In genomic region chr15:45167631-45168205, GRCh38 we compare ENCODE assay signal across 8 cellular contexts. TPM values are rescaled to one million over a fixed set of nuclear protein-coding genes. Genes with fewer than 3 reads are reported as not detected.
DNase-seq lines count a peak whose midpoint lies in the region; ATAC-seq, FAIRE-seq and TF ChIP-seq lines count a peak whose summit lies in the region.

No MANE protein-coding gene starts in this region.

- no peak for DNase-seq in activated CD8-positive, alpha-beta T cell treated with anti-CD3 and anti-CD28 coated beads, Interleukin-2, amount 10 ng/mL, durations not matched to agents 7 days and 5 days
- DNase-seq in small intestine (no peak), NCI-H146 (lab: John Stamatoyannopoulos, UW) (no peak), putamen (ENCODE audit: low spot score) (no peak), HuH-7.5 (ENCODE audit: low spot score) (no peak), NCI-H1930 (lab: John Stamatoyannopoulos, UW) (no peak)

- 0 out of 2 replicates have a peak, but pooled peaks cover 2% of the 10 kb centered on the region for H3K4me1 ChIP-seq in HEK293 (ENCODE audit: control insufficient read depth, insufficient read depth, low read length)
- peaks cover 8% of the 10 kb centered on the region for H3K4me1 ChIP-seq in iPS-15b (ENCODE audit: control insufficient read depth, insufficient read depth, low read length)
- peaks cover 0 to 3% of the 10 kb centered on the region in 2 donors for H3K4me1 ChIP-seq in small intestine (ENCODE audit: control insufficient read depth in 2 of 2, insufficient read depth in 1 of 2, low read depth in 1 of 2, low read length in 1 of 2)

- peak overlapping the region; percentile 75 for H3K27ac Mint-ChIP-seq in activated CD8-positive, alpha-beta T cell treated with anti-CD3 and anti-CD28 coated beads, Interleukin-2, amount 10 ng/mL, durations not matched to agents 7 days and 5 days

- H3K27me3 Mint-ChIP-seq in activated CD8-positive, alpha-beta T cell treated with anti-CD3 and anti-CD28 coated beads, Interleukin-2, amount 10 ng/mL, durations not matched to agents 7 days and 5 days (ENCODE audit: low read depth): no peaks in the 10 kb centered on the region

- H3K27me3 ChIP-seq in iPS-15b (ENCODE audit: control insufficient read depth, insufficient read depth, low read length) (no peaks in the 10 kb centered on the region), small intestine (ENCODE audit: control insufficient read depth in 2 of 2, insufficient read depth in 2 of 2, low read length in 2 of 2) (no peaks in the 10 kb centered on the region)

- no peaks in the 10 kb centered on the region for H3K36me3 Mint-ChIP-seq in activated CD8-positive, alpha-beta T cell treated with anti-CD3 and anti-CD28 coated beads, Interleukin-2, amount 10 ng/mL, durations not matched to agents 7 days and 5 days (ENCODE audit: low read depth)

- ATAC-seq in activated CD8-positive, alpha-beta T cell treated with anti-CD3 and anti-CD28 coated beads, Interleukin-2, amount 10 ng/mL, durations not matched to agents 7 days and 5 days: no peak

- WGBS in small intestine, 3 donors: 63 to 68% (median 64%) methylated on average over 9 of the region's 9 CpGs

- peak overlapping the region; percentile 67 for H3K4me3 Mint-ChIP-seq in activated CD8-positive, alpha-beta T cell treated with anti-CD3 and anti-CD28 coated beads, Interleukin-2, amount 10 ng/mL, durations not matched to agents 7 days and 5 days

- CTCF ChIA-PET in HEK293 (lab: Yijun Ruan, JAX): interaction anchor here (0.6 to 1.8 kb wide), 10 partner anchors 9 to 290 kb away, joined by 3 to 9 read pairs (median 3); no protein-coding TSS in a partner anchor
- CTCF ChIA-PET in activated CD8-positive, alpha-beta T cell treated with anti-CD3 and anti-CD28 coated beads, Interleukin-2, amount 10 ng/mL, durations not matched to agents 7 days and 5 days (lab: Charles Lee): interaction anchor here (1.0 to 13.2 kb wide), 13 partner anchors 10 to 235 kb away, joined by 4 to 191 read pairs (median 7); a partner anchor contains a TSS

- no peak for TF ChIP-seq CTCF in HEK293 (tag by site-specific recombination; IDR thresholded peaks at IDR 0.05)

- H3K27ac ChIP-seq in HEK293 (ENCODE audit: extremely low read depth, low read depth, low read length): no peak overlapping the region
- peak overlapping the region; percentile 89 to 96 for H3K27ac ChIP-seq in small intestine (ENCODE audit: low read depth in 1 of 2, low read length in 1 of 2)

- H3K4me1 Mint-ChIP-seq in activated CD8-positive, alpha-beta T cell treated with anti-CD3 and anti-CD28 coated beads, Interleukin-2, amount 10 ng/mL, durations not matched to agents 7 days and 5 days (ENCODE audit: low read depth): peaks cover 20% of the 10 kb centered on the region

- FAIRE-seq in small intestine (lab: Jason Lieb, UNC): no peak

- H3K9me3 ChIP-seq in HEK293 (ENCODE audit: control insufficient read depth, insufficient read depth, low read depth, low read length): no peaks in the 10 kb centered on the region
- H3K9me3 ChIP-seq in iPS-15b (ENCODE audit: control insufficient read depth, insufficient read depth, low read length): no peaks in the 10 kb centered on the region
- no peaks in the 10 kb centered on the region for H3K9me3 ChIP-seq in small intestine (ENCODE audit: control insufficient read depth, low read depth)

- H3K36me3 ChIP-seq in HEK293 (ENCODE audit: control insufficient read depth in 2 of 2, insufficient read depth in 1 of 2, low read length in 2 of 2) (no peaks in the 10 kb centered on the region), iPS-15b (ENCODE audit: control insufficient read depth, insufficient read depth, low read length) (no peaks in the 10 kb centered on the region), small intestine (ENCODE audit: control insufficient read depth in 2 of 2, insufficient read depth in 2 of 2, low read length in 2 of 2) (no peaks in the 10 kb centered on the region)

- POLR2A ChIA-PET in HEK293 (lab: Yijun Ruan, JAX): interaction anchor here (0.9 to 2.5 kb wide), 2 partner anchors 20 to 33 kb away, joined by 3 to 13 read pairs; partner anchors contain the start of gene SHF
- POLR2A ChIA-PET in activated CD8-positive, alpha-beta T cell treated with anti-CD3 and anti-CD28 coated beads, Interleukin-2, amount 10 ng/mL, durations not matched to agents 7 days and 5 days (lab: Charles Lee): interaction anchor here (0.9 to 2.3 kb wide), 9 partner anchors 8 to 234 kb away, joined by 3 to 12 read pairs (median 6); partner anchors contain the start of gene SHF

- H3K4me3 ChIP-seq in HEK293 (ENCODE audit: low read depth, low read length) (no peak overlapping the region; the same call in 1 of the 2 replicates), iPS-15b (ENCODE audit: low read depth, low read length) (peak overlapping the region; percentile 68), small intestine (ENCODE audit: low read depth in 1 of 2, low read length in 2 of 2) (peak overlapping the region; percentile 68 to 70)

- H3K9ac ChIP-seq in iPS-15b (ENCODE audit: low read depth, low read length): no peak overlapping the region

- H3K9me3 Mint-ChIP-seq in activated CD8-positive, alpha-beta T cell treated with anti-CD3 and anti-CD28 coated beads, Interleukin-2, amount 10 ng/mL, durations not matched to agents 7 days and 5 days (ENCODE audit: insufficient read depth): no peaks in the 10 kb centered on the region

TF ChIP-seq in HEK293, 187 proteins besides CTCF, POLR2A, EP300 and RAD21:
- TF ChIP-seq ZNF114 (tag by site-specific recombination; IDR thresholded peaks at IDR 0.05) (no peak), ZBTB48 (tag by site-specific recombination; IDR thresholded peaks at IDR 0.05) (peak; percentile 26; the same call in 1 of the 2 replicates), ZNF704 (tag by site-specific recombination; IDR thresholded peaks at IDR 0.05) (no peak), ZNF433 (tag by site-specific recombination; IDR thresholded peaks at IDR 0.05; ENCODE audit: low read depth) (no peak)
TF ChIP-seq in HEK293: peak in this region for 1.

RNA-seq across cellular contexts. Expression of gene SHF, which starts 20.0 kb away (rescaled TPM):
- 1 to 10 TPM in 1 of 2 experiments, under 1 TPM in 1; 0.57 to 1.3 TPM for total RNA-seq in activated CD8-positive, alpha-beta T cell treated with anti-CD3 and anti-CD28 coated beads, Interleukin-2, amount 10 ng/mL, durations not matched to agents 7 days and 5 days
- polyA plus RNA-seq in small intestine: 10 to 100 TPM in 2 of 3 donors, 1 to 10 TPM in 1; 9.5 to 25.0 (median 11.3) TPM

RNA-seq across cellular contexts. Expression of gene DUOX1, which starts 37.9 kb away (rescaled TPM):
- total RNA-seq in activated CD8-positive, alpha-beta T cell treated with anti-CD3 and anti-CD28 coated beads, Interleukin-2, amount 10 ng/mL, durations not matched to agents 7 days and 5 days: not detected
- polyA plus RNA-seq in small intestine: under 1 TPM in 2 of 3 donors, not detected in 1; 0.33 to 0.67 TPM

RNA-seq across cellular contexts. Expression of gene DUOXA1, which starts 38.0 kb away (rescaled TPM):
- not detected for total RNA-seq in activated CD8-positive, alpha-beta T cell treated with anti-CD3 and anti-CD28 coated beads, Interleukin-2, amount 10 ng/mL, durations not matched to agents 7 days and 5 days
- polyA plus RNA-seq in small intestine: under 1 TPM; 0.27 to 0.89 (median 0.48) TPM

RNA-seq across cellular contexts. Expression of gene DUOXA2, which starts 53.6 kb away (rescaled TPM):
- total RNA-seq in activated CD8-positive, alpha-beta T cell treated with anti-CD3 and anti-CD28 coated beads, Interleukin-2, amount 10 ng/mL, durations not matched to agents 7 days and 5 days: not detected
- 1 to 10 TPM in 1 of 3 donors, not detected in 2; 7.5 TPM for polyA plus RNA-seq in small intestine

RNA-seq across cellular contexts. Expression of gene DUOX2, which starts 53.7 kb away (rescaled TPM):
- not detected for total RNA-seq in activated CD8-positive, alpha-beta T cell treated with anti-CD3 and anti-CD28 coated beads, Interleukin-2, amount 10 ng/mL, durations not matched to agents 7 days and 5 days
- 1 to 10 TPM in 1 of 3 donors, not detected in 2; 8.7 TPM for polyA plus RNA-seq in small intestine
